ENCODE assay signal across 9 cellular contexts in the genomic region with DNA sequence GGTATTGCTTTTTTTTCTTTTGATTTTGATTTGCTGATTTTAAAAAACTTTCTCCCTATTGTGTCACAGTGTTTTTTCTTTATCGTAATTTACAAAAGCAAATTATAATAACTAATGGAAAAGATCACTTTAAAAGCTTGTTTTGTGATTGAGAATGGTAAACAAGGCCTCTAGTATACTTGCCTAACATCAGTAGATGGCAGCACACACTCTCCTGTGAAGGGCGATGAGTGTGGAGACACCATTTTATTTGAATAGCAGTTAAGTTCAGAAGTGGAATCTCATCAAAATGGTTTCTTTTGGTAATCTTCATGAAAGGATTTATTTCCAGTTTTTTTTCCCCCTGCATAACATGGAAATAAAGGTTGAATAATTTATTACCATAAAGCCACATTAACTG.
DNase-seq lines count a peak whose midpoint lies in the region; ATAC-seq and TF ChIP-seq lines count a peak whose summit lies in the region.
"Had no signal": no experiment of that assay in that cellular context is flagged by ENCODE, and none has a peak within 500 bp of the region (broad histone marks: within the 10 kb centered on the region; RNA-seq: fewer than 3 reads in every experiment).

No MANE protein-coding gene starts in this region.

- H3K4me1 ChIP-seq in HCT116 (ENCODE audit: control insufficient read depth in 1 of 2, insufficient read depth in 2 of 2, low read length in 2 of 2): no peaks in the 10 kb centered on the region
- H3K4me1 ChIP-seq in OCI-LY1 (ENCODE audit: insufficient read depth, low read length, severe bottlenecking): no peaks in the 10 kb centered on the region

- H3K4me3 ChIP-seq in HCT116 (replicated peaks in 1 of 2; ENCODE audit: low read depth in 1 of 2, low read length in 2 of 2): no peak overlapping the region
- no peak overlapping the region for H3K4me3 ChIP-seq in OCI-LY1 (ENCODE audit: low read depth, low read length, poor library complexity, severe bottlenecking)
- no peak overlapping the region for H3K4me3 ChIP-seq in fibroblast of villous mesenchyme (ENCODE audit: low read depth, low read length)

- no peak overlapping the region for H3K9ac ChIP-seq in HCT116 (ENCODE audit: low read length)
- no peak overlapping the region for H3K9ac ChIP-seq in OCI-LY1 (ENCODE audit: low read length)

- no TSS peak for BruUV-seq in HCT116 (replicated peaks; lab: Mats Ljungman, UMichigan)

- CTCF ChIA-PET in HCT116 (lab: Charles Lee): interaction anchor here (0.5 to 1.8 kb wide), 4 partner anchors 76 to 513 kb away, joined by 3 to 9 read pairs (median 4); a partner anchor contains a TSS

- H3K9me2 ChIP-seq in HCT116 (ENCODE audit: insufficient read depth): no peaks in the 10 kb centered on the region
- H3K9me2 ChIP-seq in OCI-LY1 (ENCODE audit: low read depth, low read length): no peaks in the 10 kb centered on the region

- H2AFZ ChIP-seq in HCT116 (ENCODE audit: low read depth, low read length, poor library complexity, severe bottlenecking): no peak overlapping the region
- no peak overlapping the region for H2AFZ ChIP-seq in OCI-LY1 (ENCODE audit: low read length)

- no peak for DNase-seq in AG09319 (ENCODE audit: extremely low read depth, low read depth)
- DNase-seq in HCT116 (ENCODE audit: low read depth, low spot score): no peak
- peak; percentile 20 for DNase-seq in fibroblast of villous mesenchyme (ENCODE audit: low read depth)
- DNase-seq in posterior vena cava (ENCODE audit: low spot score): no peak
- no peak for DNase-seq in SKM-1 (lab: John Stamatoyannopoulos, UW; ENCODE audit: unreplicated experiment)
- no peak for DNase-seq in ecto neural progenitor cell (ENCODE audit: low spot score)
- DNase-seq: naive B cell had no signal

- H3K4me2 ChIP-seq in HCT116 (ENCODE audit: low read length) (no peak overlapping the region), OCI-LY1 (ENCODE audit: low read length) (no peak overlapping the region)

- H3K79me2 ChIP-seq in HCT116 (ENCODE audit: insufficient read depth, low read length) (no peaks in the 10 kb centered on the region), OCI-LY1 (ENCODE audit: insufficient read depth, low read length) (no peaks in the 10 kb centered on the region)

- TF ChIP-seq CTCF in AG09319 (IDR thresholded peaks at IDR 0.05; ENCODE audit: low read depth, low read length): peak; percentile 14; the same call in 1 of the 2 replicates
- peak; percentile 12 to 29 (median 14); a peak in 2 of 6 replicates for TF ChIP-seq CTCF in HCT116 (IDR thresholded peaks at IDR 0.05 in 2 of 3, conservative IDR thresholded peaks at IDR 0.05 in 1 of 3; ENCODE audit: borderline replicate concordance in 1 of 3, insufficient read depth in 1 of 3, low read depth in 2 of 3, low read length in 2 of 3)
- TF ChIP-seq CTCF in OCI-LY1 (IDR thresholded peaks at IDR 0.05; ENCODE audit: low read length): peak; percentile 17; the same call in 1 of the 2 replicates
- peak; percentile 27 for TF ChIP-seq CTCF in fibroblast of villous mesenchyme (IDR thresholded peaks at IDR 0.05; ENCODE audit: insufficient read depth, low read depth, low read length)

- POLR2A ChIA-PET in HCT116 (lab: Charles Lee): no interaction called here

- peak; percentile 36 for TF ChIP-seq RAD21 in HCT116 (IDR thresholded peaks at IDR 0.05; ENCODE audit: low read depth)

- H4K20me1 ChIP-seq in HCT116 (ENCODE audit: insufficient read depth) (no peaks in the 10 kb centered on the region), OCI-LY1 (ENCODE audit: insufficient read depth, low read length) (no peaks in the 10 kb centered on the region)

- no peaks in the 10 kb centered on the region for H3K36me3 ChIP-seq in HCT116 (ENCODE audit: control insufficient read depth in 1 of 2, insufficient read depth in 2 of 2, low read length in 2 of 2)
- H3K36me3 ChIP-seq in OCI-LY1 (ENCODE audit: insufficient read depth, low read length): no peaks in the 10 kb centered on the region

- no peak overlapping the region for H3K27ac ChIP-seq in HCT116 (ENCODE audit: low read depth, low read length)
- no peak overlapping the region for H3K27ac ChIP-seq in OCI-LY1 (ENCODE audit: low read depth, low read length, poor library complexity, severe bottlenecking)

- H3K27me3 ChIP-seq in HCT116 (ENCODE audit: insufficient read depth, low read length) (no peaks in the 10 kb centered on the region), OCI-LY1 (ENCODE audit: insufficient read depth, low read length) (no peaks in the 10 kb centered on the region)

- H3K9me3 ChIP-seq in HCT116 (ENCODE audit: control insufficient read depth in 1 of 2, insufficient read depth in 1 of 2, low read depth in 1 of 2, low read length in 2 of 2) (no peaks in the 10 kb centered on the region), OCI-LY1 (ENCODE audit: low read length) (no peaks in the 10 kb centered on the region)

- no peaks in the 10 kb centered on the region for H3F3A ChIP-seq in OCI-LY1 (ENCODE audit: insufficient read depth, low read length)

- ATAC-seq in HCT116 (no peak), GM18907 (IDR thresholded peaks at IDR 0.05; ENCODE audit: unreplicated experiment) (no peak)

- intact Hi-C loops in HCT116 (cut with micrococcal nuclease): loop anchor here (2.0 to 5.0 kb wide), 2 partner anchors 74 to 276 kb away; no protein-coding TSS in a partner anchor
- intact Hi-C loops in posterior vena cava (cut with DNase I): no loop called here

- no peak for TF ChIP-seq POLR2A in HCT116 (IDR thresholded peaks at IDR 0.05; ENCODE audit: borderline replicate concordance, extremely low read depth, insufficient read depth, insufficient read length)

- RAD21 ChIA-PET in HCT116 (lab: Charles Lee; ENCODE audit: low non-redundant PET in 1 of 2, low total read pairs in 2 of 2, uncharacterized antibody in 2 of 2, unreplicated experiment in 2 of 2): no interaction called here

TF ChIP-seq in HCT116, 20 proteins besides CTCF, POLR2A, EP300 and RAD21:
- TF ChIP-seq CBX3 (IDR thresholded peaks at IDR 0.05; ENCODE audit: low read depth) (no peak), FOSL1 (IDR thresholded peaks at IDR 0.05; ENCODE audit: low read depth) (no peak), YY1 (IDR thresholded peaks at IDR 0.05; ENCODE audit: extremely low read depth, insufficient replicate concordance, low read depth, low read length) (peak; percentile 39)
